ENCODE assay signal across 10 cellular contexts in genomic region chr20:14838663-14839650, GRCh38.
DNase-seq lines count a peak whose midpoint lies in the region; ATAC-seq and TF ChIP-seq lines count a peak whose summit lies in the region.
"Had no signal": no experiment of that assay in that cellular context is flagged by ENCODE, and none has a peak within 500 bp of the region (broad histone marks: within the 10 kb centered on the region; RNA-seq: fewer than 3 reads in every experiment).

No MANE protein-coding gene starts in this region.

- H3K4me3 ChIP-seq in LNCaP clone FGC (ENCODE audit: low read depth, low read length): no peak overlapping the region
- H3K4me3 ChIP-seq in esophagus squamous epithelium: no peak overlapping the region

- H3K27me3 ChIP-seq in esophagus squamous epithelium: no peaks in the 10 kb centered on the region

- no peaks in the 10 kb centered on the region for H3K9me3 ChIP-seq in esophagus squamous epithelium

- TF ChIP-seq CTCF in LNCaP clone FGC (IDR thresholded peaks at IDR 0.05; ENCODE audit: control insufficient read depth, extremely low read depth, insufficient read depth): no peak
- no peak for TF ChIP-seq CTCF in esophagus squamous epithelium (IDR thresholded peaks at IDR 0.05)

- intact Hi-C loops in left colon (cut with DNase I, micrococcal nuclease): no loop called here
- intact Hi-C loops in esophagus squamous epithelium (cut with DNase I): no loop called here

- 73 to 87% methylated on average over 7 of the region's 7 CpGs for WGBS in esophagus squamous epithelium, 2 donors

- peak; percentile 74 for DNase-seq in LNCaP clone FGC (ENCODE audit: low read depth)
- peak in 1 of 2 donors; percentile 9 for DNase-seq in left colon
- no peak for DNase-seq in GM19240 (ENCODE audit: insufficient read length, low spot score)
- DNase-seq in HEK293T (ENCODE audit: extremely low spot score): no peak
- DNase-seq in activated CD4-positive, alpha-beta T cell treated with anti-CD3 and anti-CD28 coated beads, Interleukin-2, amount 50 U/mL, for 4 hours: no peak
- no peak for DNase-seq in esophagus squamous epithelium (lab: John Stamatoyannopoulos, UW)
- DNase-seq: activated T-cell treated with anti-CD3 and anti-CD28 coated beads, Interleukin-2, amount 50 U/mL, for 72 hours; occipital lobe had no signal

- ATAC-seq in GM18520 (IDR thresholded peaks at IDR 0.05; ENCODE audit: unreplicated experiment): peak; percentile 73
- ATAC-seq in HG02571 (IDR thresholded peaks at IDR 0.05; ENCODE audit: unreplicated experiment): peak; percentile 58
- ATAC-seq in left colon: peak; percentile 37
- ATAC-seq: activated T-cell treated with anti-CD3 and anti-CD28 coated beads, Interleukin-2, amount 50 U/mL, for 72 hours had no signal

- H3K36me3 ChIP-seq in esophagus squamous epithelium: no peaks in the 10 kb centered on the region

- no peak for TF ChIP-seq POLR2A in esophagus squamous epithelium (IDR thresholded peaks at IDR 0.05)

- no peak overlapping the region for H3K27ac ChIP-seq in esophagus squamous epithelium

- CTCF ChIA-PET in HEK293T (lab: Yijun Ruan, JAX): interaction anchor here (0.5 kb wide), 1 partner anchor 287 kb away, joined by 3 read pairs; no protein-coding TSS in a partner anchor

- H3K4me1 ChIP-seq in esophagus squamous epithelium: no peaks in the 10 kb centered on the region

- POLR2A ChIA-PET in HEK293T (lab: Yijun Ruan, JAX): no interaction called here

TF ChIP-seq in HEK293T, 16 proteins besides CTCF, POLR2A, EP300 and RAD21:
- TF ChIP-seq ARNT (IDR thresholded peaks at IDR 0.05): no peak
- TF ChIP-seq PKNOX1 (IDR thresholded peaks at IDR 0.05): no peak
- no peak for TF ChIP-seq NFRKB (IDR thresholded peaks at IDR 0.05)
- no peak for TF ChIP-seq LEF1 (IDR thresholded peaks at IDR 0.05; ENCODE audit: borderline replicate concordance)
- no peak for TF ChIP-seq ELF4 (IDR thresholded peaks at IDR 0.05)
- no peak for TF ChIP-seq SP1 (IDR thresholded peaks at IDR 0.05)
- TF ChIP-seq SUZ12 (IDR thresholded peaks at IDR 0.05): no peak
- no peak for TF ChIP-seq FOXK2 (IDR thresholded peaks at IDR 0.05)
- no peak for TF ChIP-seq HDGF (IDR thresholded peaks at IDR 0.05; ENCODE audit: borderline replicate concordance)
- TF ChIP-seq ZNF384 (IDR thresholded peaks at IDR 0.05): no peak
- no peak for TF ChIP-seq FOXM1 (IDR thresholded peaks at IDR 0.05; ENCODE audit: borderline replicate concordance)
